In the genomic region with DNA sequence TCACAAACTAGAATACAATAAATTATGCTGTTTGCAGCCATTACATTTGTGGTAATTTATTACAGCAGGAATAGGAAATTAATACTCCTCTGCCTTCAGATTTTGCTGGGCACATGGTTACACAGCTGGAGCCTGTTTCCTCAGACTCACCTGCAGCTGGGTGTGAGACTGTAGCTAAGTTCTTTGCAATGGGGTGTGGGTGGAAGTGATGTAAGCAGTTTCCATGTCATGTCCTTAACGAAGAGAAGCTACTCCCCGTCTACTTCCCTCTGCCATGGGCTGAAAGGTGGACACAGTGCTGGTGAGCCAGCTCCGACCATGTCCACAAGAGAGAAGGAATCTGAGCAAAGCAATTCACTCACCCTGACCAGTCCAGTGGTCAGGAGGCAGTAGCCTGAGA, we compare ENCODE assay signal across 1 cellular context.
TF ChIP-seq lines count a peak whose summit lies in the region.

No MANE protein-coding gene starts in this region.

TF ChIP-seq in IMR-90, 13 proteins besides CTCF, POLR2A, EP300 and RAD21:
- no peak for TF ChIP-seq CHD1 (IDR thresholded peaks at IDR 0.05; ENCODE audit: low read depth, low read length)
- no peak for TF ChIP-seq CEBPB (IDR thresholded peaks at IDR 0.05; ENCODE audit: low read depth, low read length)
- no peak for TF ChIP-seq RCOR1 (IDR thresholded peaks at IDR 0.05; ENCODE audit: insufficient replicate concordance, low read length)
- no peak for TF ChIP-seq SMC3 (IDR thresholded peaks at IDR 0.05; ENCODE audit: low read depth, low read length)
- no peak for TF ChIP-seq FOS (IDR thresholded peaks at IDR 0.05; ENCODE audit: low read depth, low read length)
- no peak for TF ChIP-seq MXI1 (IDR thresholded peaks at IDR 0.05; ENCODE audit: borderline replicate concordance, low read depth, low read length)
- TF ChIP-seq RFX5 (IDR thresholded peaks at IDR 0.05; ENCODE audit: low read depth, low read length), result no peak
- TF ChIP-seq, protein P1, sequence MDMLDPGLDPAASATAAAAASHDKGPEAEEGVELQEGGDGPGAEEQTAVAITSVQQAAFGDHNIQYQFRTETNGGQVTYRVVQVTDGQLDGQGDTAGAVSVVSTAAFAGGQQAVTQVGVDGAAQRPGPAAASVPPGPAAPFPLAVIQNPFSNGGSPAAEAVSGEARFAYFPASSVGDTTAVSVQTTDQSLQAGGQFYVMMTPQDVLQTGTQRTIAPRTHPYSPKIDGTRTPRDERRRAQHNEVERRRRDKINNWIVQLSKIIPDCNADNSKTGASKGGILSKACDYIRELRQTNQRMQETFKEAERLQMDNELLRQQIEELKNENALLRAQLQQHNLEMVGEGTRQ (IDR thresholded peaks at IDR 0.05; ENCODE audit: low read depth, low read length), result no peak
- no peak for TF ChIP-seq MAFK (IDR thresholded peaks at IDR 0.05; ENCODE audit: low read depth, low read length)
- TF ChIP-seq BHLHE40 (IDR thresholded peaks at IDR 0.05; ENCODE audit: low read depth, low read length), result no peak
- no peak for TF ChIP-seq MAZ (IDR thresholded peaks at IDR 0.05; ENCODE audit: borderline replicate concordance, low read depth, low read length)
- TF ChIP-seq, protein P2, sequence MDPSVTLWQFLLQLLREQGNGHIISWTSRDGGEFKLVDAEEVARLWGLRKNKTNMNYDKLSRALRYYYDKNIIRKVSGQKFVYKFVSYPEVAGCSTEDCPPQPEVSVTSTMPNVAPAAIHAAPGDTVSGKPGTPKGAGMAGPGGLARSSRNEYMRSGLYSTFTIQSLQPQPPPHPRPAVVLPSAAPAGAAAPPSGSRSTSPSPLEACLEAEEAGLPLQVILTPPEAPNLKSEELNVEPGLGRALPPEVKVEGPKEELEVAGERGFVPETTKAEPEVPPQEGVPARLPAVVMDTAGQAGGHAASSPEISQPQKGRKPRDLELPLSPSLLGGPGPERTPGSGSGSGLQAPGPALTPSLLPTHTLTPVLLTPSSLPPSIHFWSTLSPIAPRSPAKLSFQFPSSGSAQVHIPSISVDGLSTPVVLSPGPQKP (IDR thresholded peaks at IDR 0.05; ENCODE audit: borderline replicate concordance, low read depth, low read length), result no peak
- TF ChIP-seq NFE2L2 (IDR thresholded peaks at IDR 0.05; ENCODE audit: low read depth, low read length), result no peak
TF ChIP-seq in IMR-90: peak in this region for 0.
